Comparison of ENCODE assay signal across 22 cellular contexts in genomic region chr17:35291802-35292201, GRCh38. TPM values are rescaled to one million over a fixed set of nuclear protein-coding genes. Genes with fewer than 3 reads are reported as not detected.
DNase-seq lines count a peak whose midpoint lies in the region; FAIRE-seq and TF ChIP-seq lines count a peak whose summit lies in the region.
"Had no signal": no experiment of that assay in that cellular context is flagged by ENCODE, and none has a peak within 500 bp of the region (broad histone marks: within the 10 kb centered on the region; RNA-seq: fewer than 3 reads in every experiment).

No MANE protein-coding gene starts in this region.

- H3K27ac ChIP-seq in astrocyte (ENCODE audit: low read depth, low read length), result no peak overlapping the region
- H3K27ac ChIP-seq in OCI-LY7 (ENCODE audit: low read depth, low read length, poor library complexity, severe bottlenecking), result no peak overlapping the region
- H3K27ac ChIP-seq: heart right ventricle, ovary, SJCRH30, tibial artery had no signal

- no peak overlapping the region for H3K27ac Mint-ChIP-seq in astrocyte (ENCODE audit: unreplicated experiment)
- H3K27ac Mint-ChIP-seq: activated B cell treated with CpG ODN at 0.5 μM for 24 hours; activated naive CD8-positive, alpha-beta T cell treated with anti-CD3 and anti-CD28 coated beads, Interleukin-2, amount 10 ng/mL, durations not matched to agents 7 days and 5 days; activated T-helper 1 cell treated with anti-CD3 and anti-CD28 coated beads, Interleukin-12 subunit alpha, Interleukin-12 subunit beta, Interleukin-2, Interleukin-4 antibody, amounts not matched to agents 30 ng/mL and 10 ng/mL and 1 ng/mL, durations not matched to agents 14 hours and 24 hours and 36 hours; H9 had no signal

- POLR2A ChIA-PET in OCI-LY7 (lab: Charles Lee), result no interaction called here

- no TSS peak for BruUV-seq in OCI-LY7 (replicated peaks; lab: Mats Ljungman, UMichigan)

- peak; percentile 47 for FAIRE-seq in astrocyte (lab: Jason Lieb, UNC)

- H3K9me3 ChIP-seq in astrocyte (ENCODE audit: insufficient read depth, low read depth, low read length) (peaks cover 2% of the 10 kb centered on the region), OCI-LY7 (ENCODE audit: low read length) (no peaks in the 10 kb centered on the region)
- H3K9me3 ChIP-seq: ovary, tibial artery had no signal

- no peak overlapping the region for H3K9ac ChIP-seq in astrocyte (ENCODE audit: low read length)

- peaks cover 10% of the 10 kb centered on the region for H3K27me3 Mint-ChIP-seq in astrocyte (ENCODE audit: low read depth, unreplicated experiment)
- H3K27me3 Mint-ChIP-seq: activated naive CD8-positive, alpha-beta T cell treated with anti-CD3 and anti-CD28 coated beads, Interleukin-2, amount 10 ng/mL, durations not matched to agents 7 days and 5 days had no signal

- DNase-seq in AG09309 (ENCODE audit: low read depth), result peak; percentile 45
- peak; percentile 71 for DNase-seq in GM04503 (ENCODE audit: low read depth)
- DNase-seq in astrocyte (ENCODE audit: low read depth), result no peak
- peak; percentile 67 for DNase-seq in fibroblast of the aortic adventitia (ENCODE audit: low read depth)
- no peak for DNase-seq in OCI-LY7 (ENCODE audit: low spot score)
- no peak for DNase-seq in NCI-H1105 treated with DMSO at 0.1 percent for 48 hours (lab: John Stamatoyannopoulos, UW)
- no peak for DNase-seq in stimulated activated CD4-positive, alpha-beta T cell treated with anti-CD3 and anti-CD28 coated beads, Interleukin-2, amount 100 ng/mL, for 24 hours
- DNase-seq in NCI-H2029 treated with DMSO at 0.1 percent for 48 hours (lab: John Stamatoyannopoulos, UW), result no peak
- DNase-seq: activated B cell treated with CpG ODN at 0.5 μM for 24 hours; activated naive CD8-positive, alpha-beta T cell treated with anti-CD3 and anti-CD28 coated beads, Interleukin-2, amount 10 ng/mL, durations not matched to agents 7 days and 5 days; H9; heart right ventricle; NCI-H1417 treated with DMSO at 0.1 percent for 48 hours; NCI-H748 treated with DMSO at 0.1 percent for 48 hours; OCI-M1; ovary; right cardiac atrium; SJCRH30; stimulated activated naive CD4-positive, alpha-beta T cell treated with Interleukin-2 at 50 U/mL for 16 hours; T-helper 2 cell; tibial artery had no signal

- H3K4me2 ChIP-seq in astrocyte (ENCODE audit: low read length), result no peak overlapping the region
- no peak overlapping the region for H3K4me2 ChIP-seq in OCI-LY7 (ENCODE audit: low read length)

- TF ChIP-seq CTCF in AG09309 (IDR thresholded peaks at IDR 0.05; ENCODE audit: control insufficient read depth, insufficient read depth, low read depth, low read length, missing control alignments) (no peak), astrocyte (IDR thresholded peaks at IDR 0.05; ENCODE audit: insufficient read depth, low read depth, low read length) (no peak), fibroblast of the aortic adventitia (IDR thresholded peaks at IDR 0.05; ENCODE audit: insufficient read depth, low read length) (no peak), OCI-LY7 (conservative IDR thresholded peaks at IDR 0.05; ENCODE audit: low read length) (no peak)

- H3K79me2 ChIP-seq in astrocyte (ENCODE audit: insufficient read depth, low read length) (no peaks in the 10 kb centered on the region), OCI-LY7 (ENCODE audit: insufficient read depth, low read depth, low read length) (no peaks in the 10 kb centered on the region)

- H3K9me2 ChIP-seq in OCI-LY7 (ENCODE audit: insufficient read depth, low read length), result no peaks in the 10 kb centered on the region

- peaks cover 5% of the 10 kb centered on the region for H3K9me3 Mint-ChIP-seq in astrocyte (ENCODE audit: unreplicated experiment)

- CTCF ChIA-PET in OCI-LY7 (lab: Charles Lee; ENCODE audit: unreplicated experiment), result no interaction called here

- intact Hi-C loops in OCI-LY7 (cut with micrococcal nuclease; ENCODE audit: unreplicated experiment), result no loop called here

- no peak overlapping the region for H3K4me3 ChIP-seq in AG09309 (ENCODE audit: control insufficient read depth, low read depth, low read length)
- H3K4me3 ChIP-seq in astrocyte (ENCODE audit: insufficient read depth, low read depth, low read length), result no peak overlapping the region
- H3K4me3 ChIP-seq in fibroblast of the aortic adventitia (ENCODE audit: low read depth, low read length), result no peak overlapping the region
- H3K4me3 ChIP-seq in OCI-LY7 (ENCODE audit: low read depth, low read length, poor library complexity, severe bottlenecking), result no peak overlapping the region
- H3K4me3 ChIP-seq: heart right ventricle, ovary, SJCRH30, tibial artery had no signal

- H3K36me3 ChIP-seq in astrocyte (ENCODE audit: insufficient read depth, low read length) (no peaks in the 10 kb centered on the region), OCI-LY7 (ENCODE audit: insufficient read depth, low read length) (no peaks in the 10 kb centered on the region)
- H3K36me3 ChIP-seq: heart right ventricle, ovary, SJCRH30, tibial artery had no signal

- H3K4me1 Mint-ChIP-seq in astrocyte (ENCODE audit: low read depth, unreplicated experiment), result no peaks in the 10 kb centered on the region
- H3K4me1 Mint-ChIP-seq: H9 had no signal

- no peak overlapping the region for H3K4me3 Mint-ChIP-seq in astrocyte (ENCODE audit: unreplicated experiment)
- H3K4me3 Mint-ChIP-seq: activated B cell treated with CpG ODN at 0.5 μM for 24 hours; activated naive CD8-positive, alpha-beta T cell treated with anti-CD3 and anti-CD28 coated beads, Interleukin-2, amount 10 ng/mL, durations not matched to agents 7 days and 5 days; activated T-helper 1 cell treated with anti-CD3 and anti-CD28 coated beads, Interleukin-12 subunit alpha, Interleukin-12 subunit beta, Interleukin-2, Interleukin-4 antibody, amounts not matched to agents 30 ng/mL and 10 ng/mL and 1 ng/mL, durations not matched to agents 14 hours and 24 hours and 36 hours; H9 had no signal

- H3K36me3 Mint-ChIP-seq in astrocyte (ENCODE audit: low read depth, unreplicated experiment), result no peaks in the 10 kb centered on the region

- H3K4me1 ChIP-seq in astrocyte (ENCODE audit: insufficient read depth, low read length), result no peaks in the 10 kb centered on the region
- H3K4me1 ChIP-seq in OCI-LY7 (ENCODE audit: insufficient read depth, low read length, poor library complexity, severe bottlenecking), result no peaks in the 10 kb centered on the region
- H3K4me1 ChIP-seq: tibial artery had no signal

- no peaks in the 10 kb centered on the region for H3K27me3 ChIP-seq in astrocyte (ENCODE audit: insufficient read depth, low read length)
- H3K27me3 ChIP-seq: ovary, SJCRH30, tibial artery had no signal

- H2AFZ ChIP-seq in astrocyte (ENCODE audit: low read depth, low read length), result no peak overlapping the region
- H2AFZ ChIP-seq in OCI-LY7 (ENCODE audit: low read length), result no peak overlapping the region

- H4K20me1 ChIP-seq in astrocyte (ENCODE audit: insufficient read depth, low read length), result no peaks in the 10 kb centered on the region
- H4K20me1 ChIP-seq in OCI-LY7 (ENCODE audit: insufficient read depth, low read length), result no peaks in the 10 kb centered on the region

RNA-seq across cellular contexts. Expression of gene SLFN5, which starts 48.9 kb away (rescaled TPM):
- total RNA-seq in astrocyte (108 and 120 TPM in 2 replicates), fibroblast of the aortic adventitia (ENCODE audit: low replicate concordance) (107 and 176 TPM in 2 replicates), OCI-LY7 (2022) (1.1 and 1.3 TPM in 2 replicates)
- total RNA-seq in OCI-LY7 (2014; rRNA removed; shearing (Covaris generic)), result 0.10 and 0.38 TPM in 2 replicates

Comparison
In these comparisons a context has a peak if more than half of its experiments do, and no peak if none do; other contexts are left out.
1. DNase-seq: peak in AG09309 (single experiment), GM04503 (single experiment) and fibroblast of the aortic adventitia (single experiment); none in astrocyte (single experiment), OCI-LY7 (single experiment), NCI-H1105 treated with DMSO at 0.1 percent for 48 hours (single experiment), stimulated activated CD4-positive, alpha-beta T cell treated with anti-CD3 and anti-CD28 coated beads, Interleukin-2, amount 100 ng/mL, for 24 hours (0 of 2) and NCI-H2029 treated with DMSO at 0.1 percent for 48 hours (single experiment).
2. RNA of gene SLFN5, which starts 48.9 kb away (total RNA-seq): 108 to 120 TPM in astrocyte and 107 to 176 TPM in fibroblast of the aortic adventitia; 0.10 to 1.3 TPM in OCI-LY7; every median in the first group is over 10 times any median in the second.